Comparison of ENCODE assay signal across 16 cellular contexts in the genomic region with DNA sequence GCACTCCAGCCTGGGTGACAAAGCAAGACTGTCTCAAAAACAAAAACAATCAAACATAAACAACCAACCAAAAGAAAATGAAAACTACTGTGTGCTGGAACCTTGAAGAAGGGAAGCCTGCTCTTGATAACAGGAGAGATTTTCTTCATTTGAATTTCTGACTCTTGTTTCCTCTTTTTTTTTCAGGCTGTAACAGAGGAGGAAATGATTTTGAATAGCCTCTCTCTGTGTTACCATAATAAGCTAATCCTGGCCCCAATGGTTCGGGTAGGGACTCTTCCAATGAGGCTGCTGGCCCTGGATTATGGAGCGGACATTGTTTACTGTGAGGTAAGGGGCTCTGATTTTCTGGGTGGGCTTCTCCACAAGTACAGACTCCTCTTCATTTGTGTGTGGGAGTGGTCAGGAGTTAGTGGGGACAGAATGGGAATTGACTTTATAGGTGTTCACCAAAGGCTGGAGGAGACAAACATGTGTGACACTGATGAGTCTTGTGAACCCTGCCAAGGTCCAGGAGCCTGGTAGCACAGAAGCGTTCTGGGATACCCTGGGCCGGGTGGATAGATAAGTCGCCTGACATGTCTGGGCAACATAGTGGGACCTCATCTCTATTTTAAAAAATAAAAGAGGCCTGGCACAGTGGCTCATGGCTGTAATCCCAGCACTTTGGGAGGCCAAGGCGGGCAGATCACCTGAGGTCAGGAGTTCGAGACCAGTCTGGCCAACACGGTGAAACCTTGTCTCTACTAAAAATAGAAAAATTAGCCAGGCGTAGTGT. TPM values are rescaled to one million over a fixed set of nuclear protein-coding genes. Genes with fewer than 3 reads are reported as not detected.
A peak's percentile ranks its signal among the peaks of the same experiment; 100 is the strongest.
DNase-seq lines count a peak whose midpoint lies in the region; ATAC-seq, FAIRE-seq and TF ChIP-seq lines count a peak whose summit lies in the region.
"Had no signal": no experiment of that assay in that cellular context is flagged by ENCODE, and none has a peak within 500 bp of the region (broad histone marks: within the 10 kb centered on the region; RNA-seq: fewer than 3 reads in every experiment).

No MANE protein-coding gene starts in this region.

- ATAC-seq in mucosa of descending colon, result peak; percentile 23
- ATAC-seq: Panc1 had no signal

- H3K4me1 ChIP-seq in DOHH2 (ENCODE audit: control insufficient read depth, low read length), result peaks cover 35% of the 10 kb centered on the region
- no peaks in the 10 kb centered on the region for H3K4me1 ChIP-seq in mucosa of descending colon (ENCODE audit: low read depth)
- H3K4me1 ChIP-seq: ascending aorta had no signal

- no peaks in the 10 kb centered on the region for H4K20me1 ChIP-seq in DOHH2 (ENCODE audit: control insufficient read depth, insufficient read depth, low read depth, low read length)

- intact Hi-C loops in mucosa of descending colon (cut with DNase I, micrococcal nuclease), result no loop called here

- peak overlapping the region; percentile 67 for H3K27ac ChIP-seq in DOHH2 (ENCODE audit: low read depth, low read length)
- H3K27ac ChIP-seq: ascending aorta had no signal

- peaks cover 3% of the 10 kb centered on the region; the same call in 1 of the 2 replicates for H3K79me2 ChIP-seq in DOHH2 (ENCODE audit: control insufficient read depth, low read length)

- TF ChIP-seq CTCF in DOHH2 (IDR thresholded peaks at IDR 0.05; ENCODE audit: low read depth, low read length, poor library complexity, severe bottlenecking) (no peak), mucosa of descending colon (IDR thresholded peaks at IDR 0.05) (no peak)

- H3F3A ChIP-seq in DOHH2 (ENCODE audit: control insufficient read depth, insufficient read depth), result no peaks in the 10 kb centered on the region; the same call in 1 of the 2 replicates

- peak; percentile 35 for FAIRE-seq in GM18507 (lab: Jason Lieb, UNC)

- H3K9me2 ChIP-seq in DOHH2 (replicated peaks; ENCODE audit: control insufficient read depth, low read length), result no peaks in the 10 kb centered on the region

- H3K4me3 ChIP-seq in DOHH2 (ENCODE audit: low read length) (peak overlapping the region; percentile 52), mucosa of descending colon (no peak overlapping the region), H7 (ENCODE audit: insufficient read depth, low read depth, low read length) (no peak overlapping the region)
- H3K4me3 ChIP-seq: ascending aorta had no signal

- DNase-seq in GM18507 (ENCODE audit: extremely low spot score, insufficient read length, low read depth), result no peak
- DNase-seq in OCI-M1 (lab: John Stamatoyannopoulos, UW), result peak; percentile 23
- no peak for DNase-seq in mucosa of descending colon
- DNase-seq in EL, result no peak
- DNase-seq in central memory CD4-positive, alpha-beta T cell, result no peak
- DNase-seq in NCI-H748 (lab: John Stamatoyannopoulos, UW; ENCODE audit: unreplicated experiment), result no peak
- no peak for DNase-seq in H7
- DNase-seq: CD4-positive, alpha-beta memory T cell; GF-D8; immature natural killer cell; NCI-H2227 treated with DMSO at 0.1 percent for 48 hours had no signal

- H3K36me3 ChIP-seq in DOHH2 (ENCODE audit: control insufficient read depth, low read length) (peaks cover 24% of the 10 kb centered on the region), mucosa of descending colon (ENCODE audit: low read depth) (no peaks in the 10 kb centered on the region), H7 (replicated peaks; ENCODE audit: control insufficient read depth, insufficient read depth, low read length) (peaks cover 9% of the 10 kb centered on the region)
- H3K36me3 ChIP-seq: ascending aorta had no signal

- H3K9me3 ChIP-seq in DOHH2 (ENCODE audit: control insufficient read depth, insufficient read depth, low read length) (no peaks in the 10 kb centered on the region), mucosa of descending colon (no peaks in the 10 kb centered on the region)
- H3K9me3 ChIP-seq: ascending aorta had no signal

- H3K27me3 ChIP-seq in DOHH2 (ENCODE audit: control insufficient read depth, low read length), result no peaks in the 10 kb centered on the region
- no peaks in the 10 kb centered on the region for H3K27me3 ChIP-seq in H7 (ENCODE audit: control insufficient read depth, insufficient read depth, low read length)
- H3K27me3 ChIP-seq: ascending aorta had no signal

- peak overlapping the region; percentile 76 for H3K4me2 ChIP-seq in DOHH2 (ENCODE audit: low read length)

RNA-seq across cellular contexts. Expression of a gene that starts 14.9 kb away (rescaled TPM):
- 10 to 100 TPM; 11.6 to 13.5 (median 12.6) TPM for total RNA-seq in mucosa of descending colon
- total RNA-seq in H7 (2014; rRNA removed; shearing (Covaris generic)), result 46.9 and 54.9 TPM in 2 replicates

RNA-seq across cellular contexts. Expression of a gene that starts 15.0 kb away (rescaled TPM):
- total RNA-seq in mucosa of descending colon, result 1 to 10 TPM; 6.1 to 7.2 (median 6.8) TPM
- total RNA-seq in H7 (2014; rRNA removed; shearing (Covaris generic)), result 19.4 and 26.4 TPM in 2 replicates

RNA-seq across cellular contexts. Expression of a gene that starts 22.3 kb away (rescaled TPM):
- total RNA-seq in mucosa of descending colon, result not detected
- not detected in 2 replicates for total RNA-seq in H7 (2014; rRNA removed; shearing (Covaris generic))
- total RNA-seq: ascending aorta; CD4-positive, alpha-beta memory T cell; MCF 10A; temporal lobe had no signal

RNA-seq across cellular contexts. Expression of a gene that starts 38.7 kb away (rescaled TPM):
- total RNA-seq in mucosa of descending colon, result 1 to 10 TPM; 1.5 to 2.8 (median 1.6) TPM
- 0.33 TPM in 1 of 2 replicates, not detected in the other for total RNA-seq in H7 (2014; rRNA removed; shearing (Covaris generic))
- total RNA-seq: MCF 10A had no signal

RNA-seq across cellular contexts. Expression of a gene that starts 47.2 kb away (rescaled TPM):
- 10 to 100 TPM; 24.2 to 44.0 (median 25.5) TPM for total RNA-seq in mucosa of descending colon
- 22.9 and 27.7 TPM in 2 replicates for total RNA-seq in H7 (2014; rRNA removed; shearing (Covaris generic))
